Comparison of ENCODE assay signal across 16 cellular contexts in genomic region chr22:24190159-24190540, GRCh38. TPM values are rescaled to one million over a fixed set of nuclear protein-coding genes. Genes with fewer than 3 reads are reported as not detected.
DNase-seq lines count a peak whose midpoint lies in the region; ATAC-seq, FAIRE-seq and TF ChIP-seq lines count a peak whose summit lies in the region.
"Had no signal": no experiment of that assay in that cellular context is flagged by ENCODE, and none has a peak within 500 bp of the region (broad histone marks: within the 10 kb centered on the region; RNA-seq: fewer than 3 reads in every experiment).

No MANE protein-coding gene starts in this region.

- H3K36me3 ChIP-seq in SK-N-SH (replicated peaks in 1 of 2; ENCODE audit: control insufficient read depth in 1 of 2, insufficient read depth in 2 of 2, low read length in 1 of 2) = no peaks in the 10 kb centered on the region
- peaks cover 0 to 20% of the 10 kb centered on the region in 2 donors for H3K36me3 ChIP-seq in left lung
- H3K36me3 ChIP-seq in stomach = peaks cover 0 to 26% (median 10%) of the 10 kb centered on the region in 4 donors
- H3K36me3 ChIP-seq: BE2C, colonic mucosa had no signal

- no peak overlapping the region for H3K4me3 ChIP-seq in SK-N-SH (ENCODE audit: low read depth in 2 of 2, low read length in 1 of 2)
- no peak overlapping the region for H3K4me3 ChIP-seq in left lung
- H3K4me3 ChIP-seq in stomach = no peak overlapping the region
- H3K4me3 ChIP-seq: colonic mucosa had no signal

- no peak; the same call in 2 of the 3 replicates for ATAC-seq in SK-N-SH treated with all-trans-retinoic acid at 6 μM for 48 hours
- ATAC-seq in activated B cell treated with CpG ODN at 0.5 μM for 24 hours (ENCODE audit: low read depth) = no peak
- ATAC-seq in left lung = no peak
- no peak for ATAC-seq in GM21526 (IDR thresholded peaks at IDR 0.05; ENCODE audit: low FRiP score, unreplicated experiment)

- H3K4me3 Mint-ChIP-seq in activated B cell treated with CpG ODN at 0.5 μM for 24 hours = no peak overlapping the region
- H3K4me3 Mint-ChIP-seq: HFFc6 had no signal

- peak overlapping the region; percentile 47; the same call in 1 of the 2 replicates for H2AFZ ChIP-seq in SK-N-SH (ENCODE audit: low read depth)

- H3K79me2 ChIP-seq in SK-N-SH (ENCODE audit: insufficient read depth) = no peaks in the 10 kb centered on the region
- H3K79me2 ChIP-seq: parathyroid adenoma had no signal

- no peaks in the 10 kb centered on the region for H3K36me3 Mint-ChIP-seq in activated B cell treated with CpG ODN at 0.5 μM for 24 hours (ENCODE audit: low read depth)

- H3K27ac ChIP-seq in SK-N-SH (ENCODE audit: low read depth in 2 of 2, low read length in 1 of 2) (no peak overlapping the region; a peak in 1 of 4 replicates), left lung (peak overlapping the region; percentile 51 to 53), stomach (peak overlapping the region in 3 of 5 donors; percentile 38 to 78 (median 61))
- H3K27ac ChIP-seq: 22Rv1, colonic mucosa, parathyroid adenoma had no signal

- H3K4me1 Mint-ChIP-seq in activated B cell treated with CpG ODN at 0.5 μM for 24 hours = no peaks in the 10 kb centered on the region

- no peaks in the 10 kb centered on the region for H3K9me3 Mint-ChIP-seq in activated B cell treated with CpG ODN at 0.5 μM for 24 hours
- H3K9me3 Mint-ChIP-seq: HFFc6 had no signal

- FAIRE-seq in HTR-8/SVneo (lab: Jason Lieb, UNC) = no peak
- FAIRE-seq: G401.6, small intestine had no signal

- H3K9ac ChIP-seq in SK-N-SH = no peak overlapping the region
- H3K9ac ChIP-seq: parathyroid adenoma had no signal

- no peak for TF ChIP-seq CTCF in SK-N-SH (IDR thresholded peaks at IDR 0.05)
- TF ChIP-seq CTCF in activated B cell treated with CpG ODN at 0.5 μM for 24 hours (IDR thresholded peaks at IDR 0.05) = no peak
- TF ChIP-seq CTCF in left lung (IDR thresholded peaks at IDR 0.05) = no peak
- TF ChIP-seq CTCF in stomach (IDR thresholded peaks at IDR 0.05) = no peak

- H3K4me2 ChIP-seq in SK-N-SH = no peak overlapping the region

- no peaks in the 10 kb centered on the region for H4K20me1 ChIP-seq in SK-N-SH (ENCODE audit: insufficient read depth)

- DNase-seq in SK-N-SH (no peak), activated B cell treated with CpG ODN at 0.5 μM for 24 hours (peak; percentile 10), left lung (peak in 1 of 2 donors; percentile 30), stomach (no peak), HTR-8/SVneo (ENCODE audit: insufficient read length, low spot score) (no peak)
- DNase-seq in stimulated activated CD4-positive, alpha-beta T cell treated with anti-CD3 and anti-CD28 coated beads, Interleukin-2, amount 100 ng/mL, for 24 hours = no peak
- DNase-seq: foreskin melanocyte had no signal

- CTCF ChIA-PET in SK-N-SH (lab: Yijun Ruan, JAX) = interaction anchor here (0.6 to 3.6 kb wide), 45 partner anchors 9 to 381 kb away, joined by 3 to 94 read pairs (median 5); partner anchors contain the start of genes CABIN1, GGT5 and SUSD2
- CTCF ChIA-PET in activated B cell treated with CpG ODN at 0.5 μM for 24 hours (lab: Charles Lee) = interaction anchor here (0.6 to 1.6 kb wide), 5 partner anchors 41 to 181 kb away, joined by 3 to 9 read pairs (median 3); no protein-coding TSS in a partner anchor

- TF ChIP-seq RAD21 in SK-N-SH (IDR thresholded peaks at IDR 0.05; ENCODE audit: low read length) = no peak

- intact Hi-C loops in activated B cell treated with CpG ODN at 0.5 μM for 24 hours (cut with micrococcal nuclease) = no loop called here
- intact Hi-C loops in left lung (cut with DNase I) = no loop called here
- intact Hi-C loops in stomach (cut with DNase I; ENCODE audit: low total_unique reads) = no loop called here

- H3F3A ChIP-seq in SK-N-SH (replicated peaks; ENCODE audit: insufficient read depth) = no peaks in the 10 kb centered on the region

- TF ChIP-seq EP300 in SK-N-SH (IDR thresholded peaks at IDR 0.05; ENCODE audit: borderline replicate concordance in 1 of 2, low read depth in 1 of 2, low read length in 1 of 2) (no peak), stomach (IDR thresholded peaks at IDR 0.05) (no peak)

- 80% methylated on average over 7 of the region's 14 CpGs for WGBS in SK-N-SH (ENCODE audit: low lambda C conversion rate)
- 80 to 86% (median 81%) methylated on average over 14 of the region's 14 CpGs for WGBS in stomach, 5 donors

- H3K9me3 ChIP-seq in SK-N-SH (no peaks in the 10 kb centered on the region), left lung (no peaks in the 10 kb centered on the region), stomach (no peaks in the 10 kb centered on the region)
- H3K9me3 ChIP-seq: BE2C, colonic mucosa had no signal

- no peak for TF ChIP-seq POLR2A in stomach (IDR thresholded peaks at IDR 0.05)

- H3K9me2 ChIP-seq in SK-N-SH = no peaks in the 10 kb centered on the region

- peaks cover 3% of the 10 kb centered on the region for H3K27me3 Mint-ChIP-seq in activated B cell treated with CpG ODN at 0.5 μM for 24 hours

- peaks cover 0 to 15% of the 10 kb centered on the region in 2 experiments; a peak in 1 of 4 replicates for H3K4me1 ChIP-seq in SK-N-SH (ENCODE audit: control insufficient read depth in 1 of 2, insufficient read depth in 2 of 2, low read depth in 1 of 2, low read length in 1 of 2)
- H3K4me1 ChIP-seq in left lung = peaks cover 9 to 22% of the 10 kb centered on the region in 2 donors
- H3K4me1 ChIP-seq in stomach = peaks cover 10 to 24% (median 21%) of the 10 kb centered on the region in 4 donors
- H3K4me1 ChIP-seq: BE2C, colonic mucosa, parathyroid adenoma had no signal

- H3K27me3 ChIP-seq in SK-N-SH (ENCODE audit: insufficient read depth) (no peaks in the 10 kb centered on the region), left lung (no peaks in the 10 kb centered on the region), stomach (no peaks in the 10 kb centered on the region)
- H3K27me3 ChIP-seq: BE2C, colonic mucosa had no signal

- H3K27ac Mint-ChIP-seq in activated B cell treated with CpG ODN at 0.5 μM for 24 hours = no peak overlapping the region
- H3K27ac Mint-ChIP-seq: HFFc6 had no signal

- POLR2A ChIA-PET in SK-N-SH (lab: Yijun Ruan, JAX) = no interaction called here
- POLR2A ChIA-PET in activated B cell treated with CpG ODN at 0.5 μM for 24 hours (lab: Charles Lee) = no interaction called here

TF ChIP-seq in SK-N-SH, 30 proteins besides CTCF, POLR2A, EP300 and RAD21 (continues in another document):
- TF ChIP-seq JUND (IDR thresholded peaks at IDR 0.05) (no peak), USF1 (IDR thresholded peaks at IDR 0.05; ENCODE audit: borderline replicate concordance, low read depth) (no peak)

TF ChIP-seq in SK-N-SH treated with all-trans-retinoic acid at 6 μM for 48 hours, 23 proteins besides CTCF, POLR2A, EP300 and RAD21 (continues in another document):
- no peak for TF ChIP-seq OSR1 (CRISPR knock-in tag; IDR thresholded peaks at IDR 0.05)
- TF ChIP-seq POU6F1 (CRISPR knock-in tag; IDR thresholded peaks at IDR 0.05; ENCODE audit: borderline replicate concordance, low read depth) = no peak
- TF ChIP-seq ZNF70 (CRISPR knock-in tag; IDR thresholded peaks at IDR 0.05) = no peak
- no peak for TF ChIP-seq CSDC2 (CRISPR knock-in tag; IDR thresholded peaks at IDR 0.05)
- TF ChIP-seq ZNF8 (CRISPR knock-in tag; IDR thresholded peaks at IDR 0.05) = no peak
- TF ChIP-seq ZNF565 (CRISPR knock-in tag; conservative IDR thresholded peaks at IDR 0.05; ENCODE audit: low read depth) = no peak
- no peak for TF ChIP-seq CSRNP3 (CRISPR knock-in tag; IDR thresholded peaks at IDR 0.05)
- TF ChIP-seq GLIS3 (CRISPR knock-in tag; IDR thresholded peaks at IDR 0.05) = no peak
- TF ChIP-seq ZC3H10 (CRISPR knock-in tag; IDR thresholded peaks at IDR 0.05) = no peak
- no peak for TF ChIP-seq ZFP3 (CRISPR knock-in tag; IDR thresholded peaks at IDR 0.05)
- no peak for TF ChIP-seq ARNTL (CRISPR knock-in tag; IDR thresholded peaks at IDR 0.05; ENCODE audit: borderline replicate concordance, low read depth)

RNA-seq across cellular contexts. Expression of gene SUSD2, which starts 8.9 kb away (rescaled TPM):
- polyA plus RNA-seq in SK-N-SH (2012; rRNA removed) (0.76 and 0.82 TPM in 2 replicates), stomach (1 to 10 TPM; 2.6 to 5.7 (median 3.2) TPM)
- 0.18 and 0.26 TPM in 2 replicates for polyA plus RNA-seq in SK-N-SH (2012; cell fraction: cytosol; rRNA removed)
- polyA plus RNA-seq in SK-N-SH (2012; cell fraction: nucleus; rRNA removed) = 1.7 and 2.2 TPM in 2 replicates
- total RNA-seq in activated B cell treated with CpG ODN at 0.5 μM for 24 hours (0.39 and 0.93 TPM in 2 replicates), left lung (100 to 1,000 TPM in 1 of 2 donors, 10 to 100 TPM in 1; 63.2 to 374 TPM), stomach (10 to 100 TPM in 3 of 5 donors, 1 to 10 TPM in 1, under 1 TPM in 1; 0.58 to 29.9 (median 17.5) TPM)

RNA-seq across cellular contexts. Expression of gene GGT5, which starts 54.7 kb away (rescaled TPM):
- polyA plus RNA-seq in SK-N-SH (2012; rRNA removed) = 3.3 and 4.6 TPM in 2 replicates
- polyA plus RNA-seq in SK-N-SH (2012; cell fraction: cytosol; rRNA removed) = 1.2 and 2.7 TPM in 2 replicates
- polyA plus RNA-seq in SK-N-SH (2012; cell fraction: nucleus; rRNA removed) = 6.3 and 7.6 TPM in 2 replicates
- not detected in 2 replicates for total RNA-seq in activated B cell treated with CpG ODN at 0.5 μM for 24 hours
- total RNA-seq in left lung = 10 to 100 TPM; 18.9 to 25.6 TPM
- total RNA-seq in stomach = 10 to 100 TPM in 4 of 5 donors, 1 to 10 TPM in 1; 9.9 to 48.8 (median 29.0) TPM
- 10 to 100 TPM; 17.0 to 22.6 (median 18.2) TPM for polyA plus RNA-seq in stomach

Comparison
In these comparisons a context has a peak if more than half of its experiments do, and no peak if none do; other contexts are left out.
1. H3K27ac ChIP-seq: peak in left lung (2 of 2) and stomach (3 of 5); none in SK-N-SH (0 of 2).